Comparison of ENCODE assay signal across 8 cellular contexts in the genomic region with DNA sequence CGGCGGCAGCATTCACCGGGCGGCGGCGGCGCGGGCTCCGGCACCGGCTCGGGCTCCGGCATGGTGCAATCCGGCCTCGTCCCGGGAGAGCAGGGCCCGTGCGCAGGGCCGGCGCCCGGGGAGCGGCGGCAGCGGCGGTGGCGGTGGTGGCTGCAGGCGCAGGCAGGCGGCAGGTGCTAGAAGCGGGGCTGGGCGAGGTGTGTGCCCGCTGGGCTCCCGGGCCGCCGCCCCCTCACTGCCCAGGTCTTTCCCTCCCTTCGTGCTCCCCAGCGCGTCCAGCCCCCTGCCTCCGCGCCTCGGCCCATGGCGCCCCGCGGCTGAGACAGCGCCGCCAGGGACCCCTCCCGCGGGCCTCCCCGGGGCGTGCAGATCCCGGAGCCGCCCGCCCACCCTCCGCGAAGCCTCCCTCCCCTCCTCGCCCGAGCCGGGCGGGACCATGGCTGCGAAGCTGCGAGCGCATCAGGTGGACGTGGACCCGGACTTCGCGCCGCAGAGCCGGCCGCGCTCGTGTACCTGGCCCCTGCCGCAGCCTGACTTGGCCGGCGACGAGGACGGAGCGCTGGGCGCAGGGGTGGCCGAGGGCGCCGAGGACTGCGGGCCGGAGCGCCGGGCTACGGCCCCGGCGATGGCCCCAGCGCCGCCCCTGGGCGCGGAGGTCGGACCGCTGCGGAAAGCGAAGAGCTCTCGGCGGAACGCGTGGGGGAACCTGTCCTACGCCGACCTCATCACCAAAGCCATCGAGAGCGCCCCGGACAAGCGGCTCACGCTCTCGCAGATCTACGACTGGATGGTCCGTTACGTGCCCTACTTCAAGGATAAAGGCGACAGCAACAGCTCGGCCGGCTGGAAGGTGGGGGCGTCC. TPM values are rescaled to one million over a fixed set of nuclear protein-coding genes. Genes with fewer than 3 reads are reported as not detected.
A peak's percentile ranks its signal among the peaks of the same experiment; 100 is the strongest.
DNase-seq lines count a peak whose midpoint lies in the region; ATAC-seq and TF ChIP-seq lines count a peak whose summit lies in the region.

No MANE protein-coding gene starts in this region.

- peak overlapping the region; percentile 74 for H3K4me3 ChIP-seq in OCI-LY3 (ENCODE audit: low read length)
- peak overlapping the region; percentile 80 for H3K4me3 ChIP-seq in neural cell (ENCODE audit: low read length)

- H3K27me3 ChIP-seq in OCI-LY3 (ENCODE audit: low read depth, low read length): no peaks in the 10 kb centered on the region
- peaks cover 45% of the 10 kb centered on the region for H3K27me3 ChIP-seq in neural cell (ENCODE audit: insufficient read depth, low read depth, low read length)

- H3K27me3 Mint-ChIP-seq in dendritic cell treated with granulocyte-macrophage colony-stimulating factor and Interleukin-4, amounts not matched to agents 40 ng/mL and 50 ng/mL, for 4 days: peaks cover 77% of the 10 kb centered on the region

- no peak overlapping the region for H3K27ac Mint-ChIP-seq in dendritic cell treated with granulocyte-macrophage colony-stimulating factor and Interleukin-4, amounts not matched to agents 40 ng/mL and 50 ng/mL, for 4 days

- H3K27ac ChIP-seq in OCI-LY3 (ENCODE audit: low read length): no peak overlapping the region
- no peak overlapping the region for H3K27ac ChIP-seq in neural cell (ENCODE audit: low read length)

- H3K9me2 ChIP-seq in neural cell (ENCODE audit: insufficient read depth, low read length): no peaks in the 10 kb centered on the region

- peak; percentile 15 for ATAC-seq in HG02623 (IDR thresholded peaks at IDR 0.05; ENCODE audit: unreplicated experiment)

- TF ChIP-seq RAD21 in neural cell (conservative IDR thresholded peaks at IDR 0.05): peak; percentile 34

- H3K9me3 ChIP-seq in OCI-LY3 (ENCODE audit: insufficient read depth, low read length): no peaks in the 10 kb centered on the region
- no peaks in the 10 kb centered on the region for H3K9me3 ChIP-seq in neural cell (ENCODE audit: low read length)

- no peak for TF ChIP-seq EP300 in neural cell (conservative IDR thresholded peaks at IDR 0.05; ENCODE audit: poor library complexity, severe bottlenecking)

- H3K36me3 ChIP-seq in OCI-LY3 (replicated peaks; ENCODE audit: low read depth, low read length) (no peaks in the 10 kb centered on the region), neural cell (ENCODE audit: insufficient read depth, low read length) (no peaks in the 10 kb centered on the region)

- H3K9ac ChIP-seq in OCI-LY3 (ENCODE audit: low read length) (0 out of 2 replicates have a peak overlapping the region, but pooled peaks have one; percentile 10), neural cell (ENCODE audit: low read length) (peak overlapping the region; percentile 67)

- no peaks in the 10 kb centered on the region for H3K9me3 Mint-ChIP-seq in dendritic cell treated with granulocyte-macrophage colony-stimulating factor and Interleukin-4, amounts not matched to agents 40 ng/mL and 50 ng/mL, for 4 days

- H3K79me2 ChIP-seq in OCI-LY3 (ENCODE audit: low read length) (no peaks in the 10 kb centered on the region), neural cell (replicated peaks; ENCODE audit: insufficient read depth, low read length) (no peaks in the 10 kb centered on the region)

- H4K20me1 ChIP-seq in OCI-LY3 (ENCODE audit: insufficient read depth, low read length) (no peaks in the 10 kb centered on the region), neural cell (ENCODE audit: insufficient read depth) (no peaks in the 10 kb centered on the region)

- peak; percentile 38 for DNase-seq in activated naive CD4-positive, alpha-beta T cell treated with Interleukin-2 at 50 U/mL for 16 hours
- DNase-seq in activated naive CD4-positive, alpha-beta T cell (lab: John Stamatoyannopoulos, UW): no peak
- DNase-seq in NCI-H345 treated with DMSO at 0.1 percent for 48 hours (lab: John Stamatoyannopoulos, UW; ENCODE audit: unreplicated experiment) (no peak), amniotic stem cell (lab: John Stamatoyannopoulos, UW) (no peak)

- peak overlapping the region; percentile 51 for H3K4me3 Mint-ChIP-seq in dendritic cell treated with granulocyte-macrophage colony-stimulating factor and Interleukin-4, amounts not matched to agents 40 ng/mL and 50 ng/mL, for 4 days

- TF ChIP-seq CTCF in OCI-LY3 (IDR thresholded peaks at IDR 0.05; ENCODE audit: low read depth, low read length) (no peak), neural cell (IDR thresholded peaks at IDR 0.05; ENCODE audit: poor library complexity, severe bottlenecking) (no peak)

- H3K4me2 ChIP-seq in OCI-LY3 (ENCODE audit: low read length): peak overlapping the region; percentile 77
- H3K4me2 ChIP-seq in neural cell (ENCODE audit: low read length): peak overlapping the region; percentile 65

- H2AFZ ChIP-seq in OCI-LY3 (ENCODE audit: low read depth, low read length) (no peak overlapping the region), neural cell (ENCODE audit: low read depth, low read length) (no peak overlapping the region)

- peaks cover 21% of the 10 kb centered on the region for H3K4me1 ChIP-seq in OCI-LY3 (ENCODE audit: low read length)

- no peaks in the 10 kb centered on the region for H3K36me3 Mint-ChIP-seq in dendritic cell treated with granulocyte-macrophage colony-stimulating factor and Interleukin-4, amounts not matched to agents 40 ng/mL and 50 ng/mL, for 4 days (ENCODE audit: low read depth)

- intact Hi-C loops in dendritic cell treated with granulocyte-macrophage colony-stimulating factor and Interleukin-4, amounts not matched to agents 40 ng/mL and 50 ng/mL, for 4 days (cut with micrococcal nuclease): no loop called here

- no peaks in the 10 kb centered on the region for H3F3A ChIP-seq in neural cell (ENCODE audit: insufficient read depth, low read length, poor library complexity, severe bottlenecking)

- peaks cover 25% of the 10 kb centered on the region for H3K4me1 Mint-ChIP-seq in dendritic cell treated with granulocyte-macrophage colony-stimulating factor and Interleukin-4, amounts not matched to agents 40 ng/mL and 50 ng/mL, for 4 days (ENCODE audit: low read depth)

TF ChIP-seq in neural cell, 6 proteins besides CTCF, POLR2A, EP300 and RAD21:
- TF ChIP-seq POLR2AphosphoS5 (IDR thresholded peaks at IDR 0.05) (no peak), MXI1 (conservative IDR thresholded peaks at IDR 0.05; ENCODE audit: poor library complexity, severe bottlenecking) (peak; percentile 53), TAF1 (IDR thresholded peaks at IDR 0.05; ENCODE audit: low read depth) (no peak), SMC3 (conservative IDR thresholded peaks at IDR 0.05; ENCODE audit: poor library complexity) (peak; percentile 34), EZH2 (IDR thresholded peaks at IDR 0.05; ENCODE audit: borderline replicate concordance, insufficient read depth, low read length, poor library complexity, severe bottlenecking) (no peak)
- TF ChIP-seq, protein P1, sequence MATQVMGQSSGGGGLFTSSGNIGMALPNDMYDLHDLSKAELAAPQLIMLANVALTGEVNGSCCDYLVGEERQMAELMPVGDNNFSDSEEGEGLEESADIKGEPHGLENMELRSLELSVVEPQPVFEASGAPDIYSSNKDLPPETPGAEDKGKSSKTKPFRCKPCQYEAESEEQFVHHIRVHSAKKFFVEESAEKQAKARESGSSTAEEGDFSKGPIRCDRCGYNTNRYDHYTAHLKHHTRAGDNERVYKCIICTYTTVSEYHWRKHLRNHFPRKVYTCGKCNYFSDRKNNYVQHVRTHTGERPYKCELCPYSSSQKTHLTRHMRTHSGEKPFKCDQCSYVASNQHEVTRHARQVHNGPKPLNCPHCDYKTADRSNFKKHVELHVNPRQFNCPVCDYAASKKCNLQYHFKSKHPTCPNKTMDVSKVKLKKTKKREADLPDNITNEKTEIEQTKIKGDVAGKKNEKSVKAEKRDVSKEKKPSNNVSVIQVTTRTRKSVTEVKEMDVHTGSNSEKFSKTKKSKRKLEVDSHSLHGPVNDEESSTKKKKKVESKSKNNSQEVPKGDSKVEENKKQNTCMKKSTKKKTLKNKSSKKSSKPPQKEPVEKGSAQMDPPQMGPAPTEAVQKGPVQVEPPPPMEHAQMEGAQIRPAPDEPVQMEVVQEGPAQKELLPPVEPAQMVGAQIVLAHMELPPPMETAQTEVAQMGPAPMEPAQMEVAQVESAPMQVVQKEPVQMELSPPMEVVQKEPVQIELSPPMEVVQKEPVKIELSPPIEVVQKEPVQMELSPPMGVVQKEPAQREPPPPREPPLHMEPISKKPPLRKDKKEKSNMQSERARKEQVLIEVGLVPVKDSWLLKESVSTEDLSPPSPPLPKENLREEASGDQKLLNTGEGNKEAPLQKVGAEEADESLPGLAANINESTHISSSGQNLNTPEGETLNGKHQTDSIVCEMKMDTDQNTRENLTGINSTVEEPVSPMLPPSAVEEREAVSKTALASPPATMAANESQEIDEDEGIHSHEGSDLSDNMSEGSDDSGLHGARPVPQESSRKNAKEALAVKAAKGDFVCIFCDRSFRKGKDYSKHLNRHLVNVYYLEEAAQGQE (IDR thresholded peaks at IDR 0.05; ENCODE audit: borderline replicate concordance): no peak

RNA-seq across cellular contexts. Expression of a gene that starts 0.5 kb away (rescaled TPM):
- 0.59 and 3.2 TPM in 2 replicates for polyA plus RNA-seq in neural cell
- 3.5 and 3.9 TPM in 2 replicates for polyA minus RNA-seq in neural cell
